In genomic region chr4:85127653-85128052, GRCh38 we compare ENCODE assay signal across 1 cellular context.
TF ChIP-seq lines count a peak whose summit lies in the region.

No MANE protein-coding gene starts in this region.

TF ChIP-seq in HepG2, 621 proteins besides CTCF, POLR2A, EP300 and RAD21 (continued from another document and continues in another):
- TF ChIP-seq TIGD3 (CRISPR knock-in tag; IDR thresholded peaks at IDR 0.05; ENCODE audit: borderline replicate concordance) (no peak), ZNF740 (CRISPR knock-in tag; IDR thresholded peaks at IDR 0.05) (no peak), ZBTB25 (CRISPR knock-in tag; IDR thresholded peaks at IDR 0.05) (no peak), ZNF552 (CRISPR knock-in tag; IDR thresholded peaks at IDR 0.05; ENCODE audit: borderline replicate concordance) (no peak), ZNF326 (CRISPR knock-in tag; IDR thresholded peaks at IDR 0.05; ENCODE audit: borderline replicate concordance) (no peak), ZNF18 (CRISPR knock-in tag; IDR thresholded peaks at IDR 0.05; ENCODE audit: insufficient replicate concordance) (no peak), AKAP8 (CRISPR knock-in tag; IDR thresholded peaks at IDR 0.05) (no peak), HOXA9 (CRISPR knock-in tag; IDR thresholded peaks at IDR 0.05; ENCODE audit: borderline replicate concordance) (no peak), HMG20B (CRISPR knock-in tag; conservative IDR thresholded peaks at IDR 0.05) (no peak), TSC22D2 (CRISPR knock-in tag; IDR thresholded peaks at IDR 0.05; ENCODE audit: borderline replicate concordance) (no peak), ZFP82 (CRISPR knock-in tag; IDR thresholded peaks at IDR 0.05; ENCODE audit: borderline replicate concordance) (no peak), ZNF281 (CRISPR knock-in tag; IDR thresholded peaks at IDR 0.05; ENCODE audit: borderline replicate concordance) (no peak), ZNF30 (CRISPR knock-in tag; IDR thresholded peaks at IDR 0.05) (no peak), GZF1 (CRISPR knock-in tag; IDR thresholded peaks at IDR 0.05) (no peak), ZNF639 (CRISPR knock-in tag; conservative IDR thresholded peaks at IDR 0.05) (no peak), ELK4 (CRISPR knock-in tag; IDR thresholded peaks at IDR 0.05; ENCODE audit: borderline replicate concordance) (no peak), MXI1 (IDR thresholded peaks at IDR 0.05; ENCODE audit: borderline replicate concordance, low read depth, low read length) (no peak), ZBTB20 (CRISPR knock-in tag; IDR thresholded peaks at IDR 0.05; ENCODE audit: borderline replicate concordance, low read depth) (no peak), FIP1L1 (IDR thresholded peaks at IDR 0.05; ENCODE audit: borderline replicate concordance, insufficient read depth, low read depth, low read length) (no peak), EED (CRISPR knock-in tag; IDR thresholded peaks at IDR 0.05) (no peak), MYPOP (CRISPR knock-in tag; IDR thresholded peaks at IDR 0.05) (no peak), ZNF841 (CRISPR knock-in tag; IDR thresholded peaks at IDR 0.05; ENCODE audit: borderline replicate concordance) (no peak), NONO (IDR thresholded peaks at IDR 0.05) (no peak), NONO (CRISPR knock-in tag; conservative IDR thresholded peaks at IDR 0.05) (no peak), DNMT3B (CRISPR knock-in tag; conservative IDR thresholded peaks at IDR 0.05) (no peak), ZNF629 (CRISPR knock-in tag; conservative IDR thresholded peaks at IDR 0.05) (no peak), HNF1B (CRISPR knock-in tag; IDR thresholded peaks at IDR 0.05) (no peak), CHD2 (IDR thresholded peaks at IDR 0.05; ENCODE audit: low read depth, low read length) (no peak), MYC (CRISPR knock-in tag; IDR thresholded peaks at IDR 0.05; ENCODE audit: borderline replicate concordance) (peak; percentile 67; the same call in 1 of the 2 replicates), ZNF792 (CRISPR knock-in tag; IDR thresholded peaks at IDR 0.05) (no peak), FOXP1 (IDR thresholded peaks at IDR 0.05) (no peak), FOXP1 (CRISPR knock-in tag; IDR thresholded peaks at IDR 0.05) (no peak), ZNF547 (CRISPR knock-in tag; IDR thresholded peaks at IDR 0.05) (no peak), ARID3A (IDR thresholded peaks at IDR 0.05; ENCODE audit: low read depth, low read length) (no peak), ZNF674 (CRISPR knock-in tag; IDR thresholded peaks at IDR 0.05; ENCODE audit: low read depth) (no peak), ZNF234 (CRISPR knock-in tag; conservative IDR thresholded peaks at IDR 0.05) (no peak), RFX5 (IDR thresholded peaks at IDR 0.05; ENCODE audit: low read depth, low read length) (no peak), SMARCC2 (IDR thresholded peaks at IDR 0.05) (no peak), GABPB1 (CRISPR knock-in tag; IDR thresholded peaks at IDR 0.05) (peak; percentile 32; the same call in 1 of the 2 replicates), CREBL2 (CRISPR knock-in tag; IDR thresholded peaks at IDR 0.05; ENCODE audit: borderline replicate concordance) (no peak), MNT (IDR thresholded peaks at IDR 0.05) (peak; percentile 58), SMC3 (IDR thresholded peaks at IDR 0.05; ENCODE audit: low read length) (no peak), CENPT (CRISPR knock-in tag; IDR thresholded peaks at IDR 0.05; ENCODE audit: low read depth) (no peak), POGZ (CRISPR knock-in tag; IDR thresholded peaks at IDR 0.05) (no peak), ZNF382 (CRISPR knock-in tag; IDR thresholded peaks at IDR 0.05; ENCODE audit: borderline replicate concordance) (no peak), ZNF331 (CRISPR knock-in tag; IDR thresholded peaks at IDR 0.05) (no peak), MTERF4 (CRISPR knock-in tag; IDR thresholded peaks at IDR 0.05) (no peak), NFYB (CRISPR knock-in tag; IDR thresholded peaks at IDR 0.05) (no peak), ZNF121 (CRISPR knock-in tag; IDR thresholded peaks at IDR 0.05) (no peak), ZNF615 (CRISPR knock-in tag; IDR thresholded peaks at IDR 0.05; ENCODE audit: borderline replicate concordance) (no peak), BATF2 (CRISPR knock-in tag; IDR thresholded peaks at IDR 0.05) (no peak)
